ENCODE assay signal across 1 cellular context in genomic region chr2:219460424-219460926, GRCh38.
TF ChIP-seq lines count a peak whose summit lies in the region.

No MANE protein-coding gene starts in this region.

TF ChIP-seq in K562, 482 proteins besides CTCF, POLR2A, EP300 and RAD21:
- TF ChIP-seq, protein P1, sequence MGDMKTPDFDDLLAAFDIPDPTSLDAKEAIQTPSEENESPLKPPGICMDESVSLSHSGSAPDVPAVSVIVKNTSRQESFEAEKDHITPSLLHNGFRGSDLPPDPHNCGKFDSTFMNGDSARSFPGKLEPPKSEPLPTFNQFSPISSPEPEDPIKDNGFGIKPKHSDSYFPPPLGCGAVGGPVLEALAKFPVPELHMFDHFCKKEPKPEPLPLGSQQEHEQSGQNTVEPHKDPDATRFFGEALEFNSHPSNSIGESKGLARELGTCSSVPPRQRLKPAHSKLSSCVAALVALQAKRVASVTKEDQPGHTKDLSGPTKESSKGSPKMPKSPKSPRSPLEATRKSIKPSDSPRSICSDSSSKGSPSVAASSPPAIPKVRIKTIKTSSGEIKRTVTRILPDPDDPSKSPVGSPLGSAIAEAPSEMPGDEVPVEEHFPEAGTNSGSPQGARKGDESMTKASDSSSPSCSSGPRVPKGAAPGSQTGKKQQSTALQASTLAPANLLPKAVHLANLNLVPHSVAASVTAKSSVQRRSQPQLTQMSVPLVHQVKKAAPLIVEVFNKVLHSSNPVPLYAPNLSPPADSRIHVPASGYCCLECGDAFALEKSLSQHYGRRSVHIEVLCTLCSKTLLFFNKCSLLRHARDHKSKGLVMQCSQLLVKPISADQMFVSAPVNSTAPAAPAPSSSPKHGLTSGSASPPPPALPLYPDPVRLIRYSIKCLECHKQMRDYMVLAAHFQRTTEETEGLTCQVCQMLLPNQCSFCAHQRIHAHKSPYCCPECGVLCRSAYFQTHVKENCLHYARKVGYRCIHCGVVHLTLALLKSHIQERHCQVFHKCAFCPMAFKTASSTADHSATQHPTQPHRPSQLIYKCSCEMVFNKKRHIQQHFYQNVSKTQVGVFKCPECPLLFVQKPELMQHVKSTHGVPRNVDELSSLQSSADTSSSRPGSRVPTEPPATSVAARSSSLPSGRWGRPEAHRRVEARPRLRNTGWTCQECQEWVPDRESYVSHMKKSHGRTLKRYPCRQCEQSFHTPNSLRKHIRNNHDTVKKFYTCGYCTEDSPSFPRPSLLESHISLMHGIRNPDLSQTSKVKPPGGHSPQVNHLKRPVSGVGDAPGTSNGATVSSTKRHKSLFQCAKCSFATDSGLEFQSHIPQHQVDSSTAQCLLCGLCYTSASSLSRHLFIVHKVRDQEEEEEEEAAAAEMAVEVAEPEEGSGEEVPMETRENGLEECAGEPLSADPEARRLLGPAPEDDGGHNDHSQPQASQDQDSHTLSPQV (IDR thresholded peaks at IDR 0.05), result peak; percentile 17; the same call in 1 of the 2 replicates
- TF ChIP-seq KAT7 (CRISPR knock-in tag; IDR thresholded peaks at IDR 0.05; ENCODE audit: borderline replicate concordance) (no peak), RBFOX2 (IDR thresholded peaks at IDR 0.05; ENCODE audit: low read depth, low read length) (peak; percentile 46), ZNF277 (CRISPR knock-in tag; IDR thresholded peaks at IDR 0.05; ENCODE audit: borderline replicate concordance) (no peak), HDAC1 (IDR thresholded peaks at IDR 0.05) (no peak), ZNF41 (CRISPR knock-in tag; conservative IDR thresholded peaks at IDR 0.05) (no peak), POLR2G (IDR thresholded peaks at IDR 0.05; ENCODE audit: low read depth, low read length) (peak; percentile 50; the same call in 1 of the 2 replicates), ZBTB7A (IDR thresholded peaks at IDR 0.05; ENCODE audit: borderline replicate concordance, control insufficient read depth, low read depth, low read length) (peak; percentile 16; the same call in 1 of the 2 replicates), TCF7 (IDR thresholded peaks at IDR 0.05; ENCODE audit: borderline replicate concordance) (no peak), NCOA6 (IDR thresholded peaks at IDR 0.05) (no peak), RNF2 (IDR thresholded peaks at IDR 0.05) (no peak), GABPB2 (CRISPR knock-in tag; conservative IDR thresholded peaks at IDR 0.05) (no peak), ZKSCAN3 (CRISPR knock-in tag; IDR thresholded peaks at IDR 0.05) (no peak), TFAP4 (CRISPR knock-in tag; IDR thresholded peaks at IDR 0.05; ENCODE audit: borderline replicate concordance) (peak; percentile 50; the same call in 1 of the 2 replicates)
- TF ChIP-seq, protein P2, sequence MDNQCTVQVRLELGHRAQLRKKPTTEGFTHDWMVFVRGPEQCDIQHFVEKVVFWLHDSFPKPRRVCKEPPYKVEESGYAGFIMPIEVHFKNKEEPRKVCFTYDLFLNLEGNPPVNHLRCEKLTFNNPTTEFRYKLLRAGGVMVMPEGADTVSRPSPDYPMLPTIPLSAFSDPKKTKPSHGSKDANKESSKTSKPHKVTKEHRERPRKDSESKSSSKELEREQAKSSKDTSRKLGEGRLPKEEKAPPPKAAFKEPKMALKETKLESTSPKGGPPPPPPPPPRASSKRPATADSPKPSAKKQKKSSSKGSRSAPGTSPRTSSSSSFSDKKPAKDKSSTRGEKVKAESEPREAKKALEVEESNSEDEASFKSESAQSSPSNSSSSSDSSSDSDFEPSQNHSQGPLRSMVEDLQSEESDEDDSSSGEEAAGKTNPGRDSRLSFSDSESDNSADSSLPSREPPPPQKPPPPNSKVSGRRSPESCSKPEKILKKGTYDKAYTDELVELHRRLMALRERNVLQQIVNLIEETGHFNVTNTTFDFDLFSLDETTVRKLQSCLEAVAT (IDR thresholded peaks at IDR 0.05), result no peak
